In the genomic region with DNA sequence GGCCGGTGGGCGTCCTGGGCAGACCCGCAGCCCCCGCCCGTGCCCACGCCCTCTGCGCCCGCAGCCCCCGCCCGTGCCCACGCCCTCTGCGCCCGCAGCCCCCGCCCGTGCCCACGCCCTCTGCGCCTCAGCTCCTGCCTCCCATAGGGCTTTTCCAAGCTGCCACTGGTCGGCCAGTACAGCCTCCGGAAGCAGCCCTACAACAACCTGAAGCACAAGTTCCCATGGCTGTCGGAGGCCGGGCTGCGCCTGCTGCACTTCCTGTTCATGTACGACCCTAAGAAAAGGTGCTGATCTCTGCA, we compare ENCODE assay signal across 1 cellular context.
TF ChIP-seq lines count a peak whose summit lies in the region.

No MANE protein-coding gene starts in this region.

TF ChIP-seq in PFSK-1, 5 proteins besides CTCF, POLR2A, EP300 and RAD21 (continued from another document):
- peak; percentile 39; the same call in 1 of the 2 replicates for TF ChIP-seq TAF1 (IDR thresholded peaks at IDR 0.05; ENCODE audit: borderline replicate concordance, insufficient read depth, low read length)
- TF ChIP-seq SIN3A (IDR thresholded peaks at IDR 0.05; ENCODE audit: borderline replicate concordance, insufficient read depth, low read length), result peak; percentile 38; the same call in 1 of the 2 replicates
